In genomic region chr6:114389111-114389510, GRCh38 we compare ENCODE assay signal across 20 cellular contexts. TPM values are rescaled to one million over a fixed set of nuclear protein-coding genes. Genes with fewer than 3 reads are reported as not detected.
DNase-seq lines count a peak whose midpoint lies in the region; ATAC-seq and TF ChIP-seq lines count a peak whose summit lies in the region.
"Had no signal": no experiment of that assay in that cellular context is flagged by ENCODE, and none has a peak within 500 bp of the region (broad histone marks: within the 10 kb centered on the region; RNA-seq: fewer than 3 reads in every experiment).

No MANE protein-coding gene starts in this region.

- in situ Hi-C loops in SK-MEL-5 (cut with HindIII; ENCODE audit: low pct_unique_long_range_greater_than_20kb, low sequenced_read_pairs) (no loop called here), GM13976 (cut with MboI; ENCODE audit: low sequenced_read_pairs, unreplicated experiment) (no loop called here)

- intact Hi-C loops in uterus (cut with DNase I; ENCODE audit: low total_unique reads) = no loop called here

- peak; percentile 2 for DNase-seq in SK-MEL-5 (ENCODE audit: low read depth, low spot score)
- DNase-seq in astrocyte of the hippocampus (ENCODE audit: low read depth, low spot score) = peak; percentile 27
- no peak for DNase-seq in GM13976 (ENCODE audit: low spot score)
- no peak for DNase-seq in uterus
- DNase-seq: BE2C; CD4-positive, alpha-beta memory T cell; COR-L47; DMS153; DMS79 treated with DMSO at 0.1 percent for 48 hours; EL had no signal

- H3K9me3 ChIP-seq in HUES6 (ENCODE audit: control insufficient read depth, insufficient read depth, low read depth, low read length) (no peaks in the 10 kb centered on the region), uterus (no peaks in the 10 kb centered on the region)
- H3K9me3 ChIP-seq: A549, BE2C had no signal

- H3K36me3 ChIP-seq in HUES6 (ENCODE audit: control insufficient read depth, insufficient read depth, low read length) (no peaks in the 10 kb centered on the region), uterus (no peaks in the 10 kb centered on the region)
- H3K36me3 ChIP-seq: BE2C had no signal

- H3K4me1 ChIP-seq in HUES6 (ENCODE audit: control insufficient read depth, insufficient read depth, low read length) (peaks cover 17% of the 10 kb centered on the region; the same call in 1 of the 2 replicates), uterus (no peaks in the 10 kb centered on the region)
- H3K4me1 ChIP-seq: A549, BE2C had no signal

- H3K27ac ChIP-seq in HUES6 (ENCODE audit: low read depth, low read length) (peak overlapping the region; percentile 23; the same call in 1 of the 2 replicates), uterus (no peak overlapping the region)
- H3K27ac ChIP-seq: A549, C4-2B, KMS-11 had no signal

- H3K27me3 ChIP-seq in HUES6 (ENCODE audit: control insufficient read depth, insufficient read depth, low read length) (no peaks in the 10 kb centered on the region), uterus (no peaks in the 10 kb centered on the region)
- H3K27me3 ChIP-seq: BE2C had no signal

- TF ChIP-seq POLR2A in uterus (IDR thresholded peaks at IDR 0.05) = no peak

- no peak overlapping the region for H3K4me3 ChIP-seq in HUES6 (ENCODE audit: low read depth, low read length)
- no peak overlapping the region for H3K4me3 ChIP-seq in uterus
- H3K4me3 ChIP-seq: A549 had no signal

- TF ChIP-seq CTCF in GM13976 (IDR thresholded peaks at IDR 0.05; ENCODE audit: borderline replicate concordance, control extremely low read depth, extremely low read depth, insufficient read depth, missing control alignments) (no peak), uterus (IDR thresholded peaks at IDR 0.05) (no peak)

- no peak overlapping the region for H3K9ac ChIP-seq in HUES6 (ENCODE audit: low read length)
- H3K9ac ChIP-seq: KMS-11 had no signal

- no peak for ATAC-seq in GM19351 (IDR thresholded peaks at IDR 0.05; ENCODE audit: unreplicated experiment)
- no peak for ATAC-seq in GM21723 (IDR thresholded peaks at IDR 0.05; ENCODE audit: unreplicated experiment)
- ATAC-seq: A549, HCT116, HepG2 had no signal

RNA-seq across cellular contexts. Expression of gene HS3ST5, which starts 46.3 kb away (rescaled TPM):
- total RNA-seq in SK-MEL-5 (2014; rRNA removed; shearing (Covaris generic)) = 0.42 and 0.56 TPM in 2 replicates
- polyA plus RNA-seq in SK-MEL-5 (2015; cell fraction: cytosol; rRNA removed) = 0.83 and 1.1 TPM in 2 replicates
- 0.12 and 0.74 TPM in 2 replicates for polyA plus RNA-seq in SK-MEL-5 (2015; cell fraction: nucleus; rRNA removed)
- total RNA-seq in uterus = under 1 TPM in 1 of 4 donors, not detected in 3; 0.48 TPM
- total RNA-seq: CD4-positive, alpha-beta memory T cell; H4 had no signal
- polyA plus RNA-seq: A549; AG04450; CD4-positive, alpha-beta memory T cell had no signal

Comparison
In these comparisons a context has a peak if more than half of its experiments do, and no peak if none do; other contexts are left out.
1. DNase-seq: peak in SK-MEL-5 (single experiment) and astrocyte of the hippocampus (single experiment); none in GM13976 (single experiment) and uterus (0 of 2).